In the genomic region with DNA sequence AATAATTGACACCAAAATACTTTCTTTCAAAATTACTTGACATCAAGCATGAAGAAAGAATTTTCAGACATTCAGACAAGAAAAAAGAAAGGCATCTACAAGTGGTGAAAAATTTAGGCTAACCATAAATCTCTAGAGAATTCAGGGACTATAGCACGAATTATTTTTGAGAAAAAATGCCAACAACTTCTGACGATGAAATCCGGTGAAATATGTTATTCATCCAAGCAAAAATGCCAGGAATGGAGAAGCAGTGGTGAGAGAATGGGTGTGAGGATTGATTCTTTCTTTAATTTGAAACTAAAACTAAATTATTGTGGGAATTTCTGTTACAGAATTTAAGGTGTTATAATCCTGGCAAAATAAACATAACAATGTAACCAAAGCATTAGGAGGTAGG, we compare ENCODE assay signal across 18 cellular contexts.
DNase-seq lines count a peak whose midpoint lies in the region; TF ChIP-seq lines count a peak whose summit lies in the region.
"Had no signal": no experiment of that assay in that cellular context is flagged by ENCODE, and none has a peak within 500 bp of the region (broad histone marks: within the 10 kb centered on the region; RNA-seq: fewer than 3 reads in every experiment).

No MANE protein-coding gene starts in this region.

- in situ Hi-C loops in astrocyte of the spinal cord (cut with HindIII; ENCODE audit: low sequenced_read_pairs), result no loop called here
- in situ Hi-C loops in G401 (cut with HindIII; ENCODE audit: low sequenced_read_pairs), result no loop called here

- TF ChIP-seq CTCF in astrocyte of the spinal cord (IDR thresholded peaks at IDR 0.05; ENCODE audit: low read depth, low read length) (no peak), hepatocyte (IDR thresholded peaks at IDR 0.05; ENCODE audit: poor library complexity) (no peak)

- H3K36me3 ChIP-seq in hepatocyte (replicated peaks; ENCODE audit: insufficient read depth, low read depth) (no peaks in the 10 kb centered on the region), H7 (replicated peaks; ENCODE audit: control insufficient read depth, insufficient read depth, low read length) (no peaks in the 10 kb centered on the region)
- H3K36me3 ChIP-seq: BLaER1, heart left ventricle, neutrophil had no signal

- H3K4me1 ChIP-seq in hepatocyte (ENCODE audit: insufficient read depth), result no peaks in the 10 kb centered on the region
- H3K4me1 ChIP-seq: BLaER1 had no signal

- peak overlapping the region; percentile 4 for H2AFZ ChIP-seq in hepatocyte

- no peaks in the 10 kb centered on the region for H3K9me3 ChIP-seq in hepatocyte (ENCODE audit: low read depth)
- H3K9me3 ChIP-seq: BLaER1, mucosa of descending colon, neutrophil had no signal

- no peak overlapping the region for H3K4me3 ChIP-seq in astrocyte of the spinal cord (ENCODE audit: low read depth, low read length)
- H3K4me3 ChIP-seq in hepatocyte, result no peak overlapping the region
- H3K4me3 ChIP-seq in H7 (ENCODE audit: insufficient read depth, low read depth, low read length), result no peak overlapping the region
- H3K4me3 ChIP-seq: BLaER1, heart left ventricle, mucosa of descending colon had no signal

- H3K27me3 ChIP-seq in hepatocyte, result no peaks in the 10 kb centered on the region
- no peaks in the 10 kb centered on the region for H3K27me3 ChIP-seq in H7 (ENCODE audit: control insufficient read depth, insufficient read depth, low read length)
- H3K27me3 ChIP-seq: BLaER1, heart left ventricle, neutrophil had no signal

- 79% methylated on average over 3 of the region's 3 CpGs for WGBS in hepatocyte (ENCODE audit: low lambda C conversion rate, missing lambda C conversion rate)

- no peaks in the 10 kb centered on the region for H4K20me1 ChIP-seq in hepatocyte (ENCODE audit: insufficient read depth, poor library complexity, severe bottlenecking)
- H4K20me1 ChIP-seq: BLaER1 had no signal

- H3K27ac ChIP-seq in hepatocyte, result no peak overlapping the region
- H3K27ac ChIP-seq: BLaER1, heart left ventricle, neutrophil had no signal

- no peak overlapping the region for H3K4me2 ChIP-seq in hepatocyte
- H3K4me2 ChIP-seq: BLaER1 had no signal

- no peaks in the 10 kb centered on the region for H3K9me2 ChIP-seq in hepatocyte (replicated peaks; ENCODE audit: insufficient read depth)

- H3K79me2 ChIP-seq in hepatocyte, result no peaks in the 10 kb centered on the region

- peak; percentile 40 for DNase-seq in HS-27A (ENCODE audit: low read depth)
- DNase-seq in astrocyte of the spinal cord (ENCODE audit: low read depth, low spot score), result peak; percentile 21
- DNase-seq in hepatocyte (ENCODE audit: low spot score), result no peak
- DNase-seq in stromal cell of bone marrow (ENCODE audit: low read depth), result peak; percentile 13
- DNase-seq in NCI-H2196 treated with DMSO at 0.1 percent for 48 hours (lab: John Stamatoyannopoulos, UW; ENCODE audit: unreplicated experiment), result no peak
- no peak for DNase-seq in H7
- DNase-seq in G401 (ENCODE audit: low spot score), result no peak
- DNase-seq: activated CD4-positive, alpha-beta memory T cell treated with anti-CD3 and anti-CD28 coated beads, Interleukin-2, amount 10 ng/mL, durations not matched to agents 7 days and 5 days; activated gamma-delta T cell treated with Interleukin-2 at 50 U/mL for 16 hours; amniotic stem cell; effector CD8-positive, alpha-beta T cell; heart left ventricle; immature natural killer cell; left ventricle myocardium superior; mucosa of descending colon; NCI-H1694 treated with DMSO at 0.1 percent for 48 hours had no signal

Comparison
In these comparisons a context has a peak if more than half of its experiments do, and no peak if none do; other contexts are left out.
1. DNase-seq: peak in HS-27A (single experiment), astrocyte of the spinal cord (single experiment) and stromal cell of bone marrow (single experiment); none in hepatocyte (single experiment), NCI-H2196 treated with DMSO at 0.1 percent for 48 hours (single experiment), H7 (single experiment) and G401 (single experiment).